ENCODE assay signal across 14 cellular contexts in the genomic region with DNA sequence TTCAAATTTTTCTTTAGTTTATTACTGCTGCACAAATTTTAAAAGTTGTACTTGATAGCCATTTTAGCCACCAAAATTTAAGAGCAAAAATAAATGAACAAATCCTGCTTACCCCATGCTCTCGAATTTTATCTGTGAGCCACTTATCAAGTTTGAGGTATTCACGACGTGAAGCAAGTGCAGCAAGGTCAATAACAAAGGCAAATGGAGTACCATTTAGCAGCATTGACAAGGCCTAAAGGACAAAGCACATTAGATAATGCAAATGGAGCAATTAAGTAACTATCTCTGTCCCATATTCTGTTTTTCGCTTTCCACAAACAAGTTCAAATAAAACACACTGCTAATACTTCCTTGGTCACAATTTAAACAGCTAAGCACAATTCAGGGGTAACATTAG. TPM values are rescaled to one million over a fixed set of nuclear protein-coding genes. Genes with fewer than 3 reads are reported as not detected.
DNase-seq lines count a peak whose midpoint lies in the region; ATAC-seq and TF ChIP-seq lines count a peak whose summit lies in the region.
"Had no signal": no experiment of that assay in that cellular context is flagged by ENCODE, and none has a peak within 500 bp of the region (broad histone marks: within the 10 kb centered on the region; RNA-seq: fewer than 3 reads in every experiment).

No MANE protein-coding gene starts in this region.

- no peaks in the 10 kb centered on the region for H3K27me3 Mint-ChIP-seq in type B pancreatic cell
- H3K27me3 Mint-ChIP-seq: CD4-positive, alpha-beta memory T cell had no signal

- H3K4me1 ChIP-seq in cardiac muscle cell (ENCODE audit: low read depth) (no peaks in the 10 kb centered on the region), right cardiac atrium (ENCODE audit: control insufficient read depth, insufficient read depth, low read length) (no peaks in the 10 kb centered on the region), heart left ventricle (peaks cover 0 to 13% (median 0%) of the 10 kb centered on the region in 12 donors)

- no peak overlapping the region for H3K27ac Mint-ChIP-seq in type B pancreatic cell
- H3K27ac Mint-ChIP-seq: GM23338 had no signal

- no peak for TF ChIP-seq CTCF in cardiac muscle cell (IDR thresholded peaks at IDR 0.05; ENCODE audit: low read depth, low read length)
- no peak for TF ChIP-seq CTCF in heart left ventricle (IDR thresholded peaks at IDR 0.05)
- no peak for TF ChIP-seq CTCF in type B pancreatic cell (conservative IDR thresholded peaks at IDR 0.05)

- no peak overlapping the region for H3K4me3 Mint-ChIP-seq in type B pancreatic cell
- H3K4me3 Mint-ChIP-seq: GM23338 had no signal

- no peaks in the 10 kb centered on the region for H3K4me1 Mint-ChIP-seq in type B pancreatic cell (ENCODE audit: unreplicated experiment)
- H3K4me1 Mint-ChIP-seq: GM23338 had no signal

- TF ChIP-seq POLR2A in heart left ventricle (IDR thresholded peaks at IDR 0.05), result no peak

- DNase-seq in cardiac muscle cell (ENCODE audit: low read depth in 1 of 2, low spot score in 1 of 2) (peak in 1 of 2 donors; percentile 28), right cardiac atrium (no peak), heart left ventricle (no peak), left ventricle myocardium superior (no peak), type B pancreatic cell (ENCODE audit: extremely low spot score, unreplicated experiment) (no peak)
- DNase-seq: ACHN; CD4-positive, alpha-beta memory T cell; DMS153; DMS79; GDM1; HCEC 1CT had no signal

- H3K9me3 ChIP-seq in cardiac muscle cell (ENCODE audit: low read depth) (no peaks in the 10 kb centered on the region), right cardiac atrium (ENCODE audit: control insufficient read depth, low read length) (no peaks in the 10 kb centered on the region), heart left ventricle (no peaks in the 10 kb centered on the region)

- H3K9me3 Mint-ChIP-seq in type B pancreatic cell, result no peaks in the 10 kb centered on the region
- H3K9me3 Mint-ChIP-seq: CD4-positive, alpha-beta memory T cell; GM23338 had no signal

- ATAC-seq in right cardiac atrium (no peak), heart left ventricle (peak; percentile 39 to 69 (median 60)), left ventricle myocardium superior (peak; percentile 72), GM21737 (IDR thresholded peaks at IDR 0.05; ENCODE audit: unreplicated experiment) (no peak)
- ATAC-seq: GM23338 had no signal

- peaks cover 85% of the 10 kb centered on the region for H3K36me3 ChIP-seq in cardiac muscle cell
- H3K36me3 ChIP-seq in heart left ventricle, result peaks cover 0 to 100% (median 99%) of the 10 kb centered on the region in 9 donors

- H3K27me3 ChIP-seq in cardiac muscle cell (no peaks in the 10 kb centered on the region), right cardiac atrium (ENCODE audit: control insufficient read depth, insufficient read depth) (no peaks in the 10 kb centered on the region), heart left ventricle (no peaks in the 10 kb centered on the region)

- WGBS in right cardiac atrium, result 58% methylated on average over 4 of the region's 4 CpGs
- WGBS in heart left ventricle, 4 donors, result 41 to 57% (median 51%) methylated on average over 4 of the region's 4 CpGs

- peaks cover 41% of the 10 kb centered on the region for H3K36me3 Mint-ChIP-seq in type B pancreatic cell

- no peak overlapping the region for H3K4me3 ChIP-seq in cardiac muscle cell
- no peak overlapping the region for H3K4me3 ChIP-seq in right cardiac atrium (ENCODE audit: low read length)
- no peak overlapping the region for H3K4me3 ChIP-seq in heart left ventricle
- H3K4me3 ChIP-seq: GM23338 had no signal

- H3K27ac ChIP-seq in cardiac muscle cell, result peak overlapping the region; percentile 22
- no peak overlapping the region for H3K27ac ChIP-seq in right cardiac atrium (ENCODE audit: low read length)
- H3K27ac ChIP-seq in heart left ventricle, result peak overlapping the region; percentile 21 to 72 (median 36)
- H3K27ac ChIP-seq: C4-2B had no signal

- intact Hi-C loops in right cardiac atrium (cut with DNase I) (no loop called here), heart left ventricle (cut with DNase I) (loop anchor here in 3 of 10 donors (5.0 kb wide), 2 partner anchors 33 to 53 kb away; no protein-coding TSS in a partner anchor), left ventricle myocardium superior (cut with micrococcal nuclease) (no loop called here)

RNA-seq across cellular contexts. Expression of a gene that starts 54.7 kb away (rescaled TPM):
- 71.8 and 73.1 TPM in 2 replicates for total RNA-seq in cardiac muscle cell
- polyA plus RNA-seq in cardiac muscle cell, result 49.3 and 69.3 TPM in 2 replicates
- 10 to 100 TPM; 54.3 to 85.8 (median 79.9) TPM for total RNA-seq in right cardiac atrium
- 26.3 TPM for polyA plus RNA-seq in right cardiac atrium
- total RNA-seq in heart left ventricle, result 100 to 1,000 TPM in 2 of 9 donors, 10 to 100 TPM in 7; 66.6 to 110 (median 82.5) TPM
- 10 to 100 TPM; 21.2 to 81.1 TPM for polyA plus RNA-seq in heart left ventricle
- 88.9 TPM for total RNA-seq in left ventricle myocardium superior
- total RNA-seq in type B pancreatic cell (ENCODE audit: low replicate concordance), result 216 and 242 TPM in 2 replicates

RNA-seq across cellular contexts. Expression of a gene that starts 59.6 kb away (rescaled TPM):
- total RNA-seq in cardiac muscle cell, result 23.0 and 47.6 TPM in 2 replicates
- 23.8 and 32.9 TPM in 2 replicates for polyA plus RNA-seq in cardiac muscle cell
- 10 to 100 TPM in 2 of 4 donors, 1 to 10 TPM in 2; 9.7 to 12.4 (median 11.1) TPM for total RNA-seq in right cardiac atrium
- 8.5 TPM for polyA plus RNA-seq in right cardiac atrium
- total RNA-seq in heart left ventricle, result 10 to 100 TPM; 10.1 to 18.0 (median 14.3) TPM
- polyA plus RNA-seq in heart left ventricle, result 10 to 100 TPM; 13.2 to 14.9 TPM
- total RNA-seq in left ventricle myocardium superior, result 15.3 TPM
- total RNA-seq in type B pancreatic cell (ENCODE audit: low replicate concordance), result 32.6 and 36.5 TPM in 2 replicates

Comparison
In these comparisons a context has a peak if more than half of its experiments do, and no peak if none do; other contexts are left out.
1. ATAC-seq: peak in heart left ventricle (4 of 4) and left ventricle myocardium superior (single experiment); none in right cardiac atrium (0 of 2) and GM21737 (single experiment).